In the genomic region with DNA sequence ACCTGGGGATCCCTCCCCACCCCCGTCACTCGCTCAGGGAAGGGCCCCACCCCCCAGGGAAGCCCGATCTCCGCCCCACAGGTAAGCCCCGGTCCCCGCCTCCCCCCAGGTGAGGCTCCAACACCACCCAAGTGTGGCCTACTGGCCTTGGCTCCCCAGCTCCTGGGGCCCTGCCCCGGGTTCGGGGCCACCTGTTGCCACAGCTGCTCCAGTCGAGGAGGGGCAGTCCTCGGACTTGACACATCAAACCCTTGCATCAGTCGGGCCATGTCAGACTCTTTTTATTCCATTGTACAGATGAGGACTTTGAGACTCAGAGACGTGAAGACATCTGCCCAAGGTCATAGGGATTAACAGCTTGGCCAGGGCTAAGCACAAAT, we compare ENCODE assay signal across 8 cellular contexts. TPM values are rescaled to one million over a fixed set of nuclear protein-coding genes. Genes with fewer than 3 reads are reported as not detected.
DNase-seq lines count a peak whose midpoint lies in the region; ATAC-seq and TF ChIP-seq lines count a peak whose summit lies in the region.

No MANE protein-coding gene starts in this region.

- ATAC-seq in GM18867 (IDR thresholded peaks at IDR 0.05; ENCODE audit: unreplicated experiment) (peak; percentile 14), HG03354 (IDR thresholded peaks at IDR 0.05; ENCODE audit: poor library complexity, severe bottlenecking, unreplicated experiment) (peak; percentile 21), esophagus mucosa (peak; percentile 83), GM18870 (IDR thresholded peaks at IDR 0.05; ENCODE audit: unreplicated experiment) (no peak)

- DNase-seq in DMS79 (lab: John Stamatoyannopoulos, UW) (no peak), HCEC 1CT (no peak)

- H3K4me1 ChIP-seq in neuron (ENCODE audit: insufficient read depth, low read length) = no peaks in the 10 kb centered on the region

- no peak for TF ChIP-seq CTCF in WI38 (IDR thresholded peaks at IDR 0.05; ENCODE audit: low read depth, low read length)

- H3K4me3 ChIP-seq in WI38 (ENCODE audit: low read depth, low read length) = peak overlapping the region; percentile 79
- H3K4me3 ChIP-seq in neuron (ENCODE audit: low read length) = peak overlapping the region; percentile 78

- no peaks in the 10 kb centered on the region for H3K9me3 ChIP-seq in neuron (ENCODE audit: low read length)

- peak overlapping the region; percentile 90 for H2AFZ ChIP-seq in neuron (ENCODE audit: low read depth, low read length)

- peaks cover 14% of the 10 kb centered on the region for H3K36me3 ChIP-seq in neuron (ENCODE audit: insufficient read depth, low read length)

- no peaks in the 10 kb centered on the region for H3K27me3 ChIP-seq in neuron (ENCODE audit: insufficient read depth, low read length)

RNA-seq across cellular contexts. Expression of a gene that starts 0.5 kb away (rescaled TPM):
- total RNA-seq in esophagus mucosa = 29.7 TPM

RNA-seq across cellular contexts. Expression of a gene that starts 0.6 kb away (rescaled TPM):
- 5.7 TPM for total RNA-seq in esophagus mucosa

RNA-seq across cellular contexts. Expression of a gene that starts 29.6 kb away (rescaled TPM):
- total RNA-seq in esophagus mucosa = not detected

RNA-seq across cellular contexts. Expression of a gene that starts 31.7 kb away (rescaled TPM):
- total RNA-seq in esophagus mucosa = 8.5 TPM

RNA-seq across cellular contexts. Expression of a gene that starts 45.8 kb away (rescaled TPM):
- total RNA-seq in esophagus mucosa = 18.2 TPM
